Comparison of ENCODE assay signal across 9 cellular contexts in genomic region chr6:28988536-28989415, GRCh38. TPM values are rescaled to one million over a fixed set of nuclear protein-coding genes. Genes with fewer than 3 reads are reported as not detected.
A peak's percentile ranks its signal among the peaks of the same experiment; 100 is the strongest.
DNase-seq lines count a peak whose midpoint lies in the region; ATAC-seq and TF ChIP-seq lines count a peak whose summit lies in the region.
"Had no signal": no experiment of that assay in that cellular context is flagged by ENCODE, and none has a peak within 500 bp of the region (broad histone marks: within the 10 kb centered on the region; RNA-seq: fewer than 3 reads in every experiment).

No MANE protein-coding gene starts in this region.

- H3K27me3 Mint-ChIP-seq in MCF 10A (ENCODE audit: insufficient read depth, unreplicated experiment): no peaks in the 10 kb centered on the region

- H3K9me3 Mint-ChIP-seq in MCF 10A (ENCODE audit: unreplicated experiment): no peaks in the 10 kb centered on the region

- H3K4me3 Mint-ChIP-seq in MCF 10A (ENCODE audit: unreplicated experiment): peak overlapping the region; percentile 47

- no peak for DNase-seq in MCF 10A (ENCODE audit: unreplicated experiment)
- peak; percentile 58 for DNase-seq in kidney tubule cell (ENCODE audit: low spot score)
- peak; percentile 62 to 65 for DNase-seq in stimulated activated CD4-positive, alpha-beta T cell treated with anti-CD3 and anti-CD28 coated beads, Interleukin-4, amount 100 ng/mL, for 48 hours (ENCODE audit: low read depth in 2 of 2)
- DNase-seq in NCI-H1105 (lab: John Stamatoyannopoulos, UW): no peak
- no peak for DNase-seq in HK-2 (ENCODE audit: unreplicated experiment)

- H3K36me3 Mint-ChIP-seq in MCF 10A (ENCODE audit: insufficient read depth, unreplicated experiment): peaks cover 17% of the 10 kb centered on the region

- no peak overlapping the region for H3K27ac Mint-ChIP-seq in MCF 10A (ENCODE audit: low read depth, unreplicated experiment)

- peak overlapping the region; percentile 40 for H3K4me3 ChIP-seq in WI38 (ENCODE audit: low read depth, low read length)

- H3K4me1 Mint-ChIP-seq in MCF 10A (ENCODE audit: insufficient read depth, unreplicated experiment): peaks cover 5% of the 10 kb centered on the region

- intact Hi-C loops in MCF 10A (cut with micrococcal nuclease): no loop called here

- no TSS peak for BruUV-seq in MCF 10A (replicated peaks; lab: Mats Ljungman, UMichigan)

- CTCF ChIA-PET in MCF 10A (lab: Yijun Ruan, JAX): no interaction called here

- ATAC-seq in GM21423 (IDR thresholded peaks at IDR 0.05; ENCODE audit: unreplicated experiment) (peak; percentile 49), HG03039 (IDR thresholded peaks at IDR 0.05; ENCODE audit: unreplicated experiment) (no peak)

- POLR2A ChIA-PET in MCF 10A (lab: Yijun Ruan, JAX): interaction anchor here (0.7 kb wide), 1 partner anchor 259 kb away, joined by 3 read pairs; no protein-coding TSS in a partner anchor

- TF ChIP-seq CTCF in WI38 (IDR thresholded peaks at IDR 0.05; ENCODE audit: low read depth, low read length) (no peak), MCF 10A (IDR thresholded peaks at IDR 0.05; ENCODE audit: unreplicated experiment) (peak; percentile 11)

RNA-seq across cellular contexts. Expression of gene ZNF311, which starts 16.3 kb away (rescaled TPM):
- total RNA-seq in MCF 10A (2022): 3.6 and 5.0 TPM in 2 replicates

RNA-seq across cellular contexts. Expression of gene OR2W1, which starts 56.2 kb away (rescaled TPM):
- total RNA-seq in MCF 10A (2022): not detected in 2 replicates
- total RNA-seq: T-helper 2 cell treated with Interferon-gamma antibody and Interleukin-4, amounts not matched to agents 100 ng/mL and 5 ng/mL, for 36 hours had no signal

Comparison
In these comparisons a context has a peak if more than half of its experiments do, and no peak if none do; other contexts are left out.
1. DNase-seq: peak in kidney tubule cell (single experiment) and stimulated activated CD4-positive, alpha-beta T cell treated with anti-CD3 and anti-CD28 coated beads, Interleukin-4, amount 100 ng/mL, for 48 hours (2 of 2); none in MCF 10A (single experiment), NCI-H1105 (single experiment) and HK-2 (single experiment).